Comparison of ENCODE assay signal across 8 cellular contexts in the genomic region with DNA sequence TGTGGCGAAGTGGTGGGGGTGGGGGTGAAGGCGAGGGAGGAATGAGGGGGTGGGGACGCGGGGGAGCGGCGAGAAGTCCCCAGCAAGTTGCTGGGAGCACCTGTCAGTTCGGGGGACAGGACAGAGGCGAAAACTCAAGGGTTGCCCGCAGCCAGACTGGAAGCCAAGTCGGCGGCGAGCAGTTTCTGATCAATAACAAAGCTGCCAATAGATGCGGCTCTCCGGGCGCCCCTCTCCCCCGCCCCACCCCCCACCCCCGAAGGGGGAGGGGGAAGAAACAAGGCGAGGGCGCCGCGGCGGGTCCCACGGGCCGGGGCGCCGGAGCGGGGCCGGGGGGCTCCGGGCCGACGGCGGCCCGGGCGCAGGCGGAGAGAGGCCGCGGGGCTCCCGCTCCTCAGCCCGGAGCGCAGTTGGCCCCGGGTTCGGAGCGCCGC. TPM values are rescaled to one million over a fixed set of nuclear protein-coding genes. Genes with fewer than 3 reads are reported as not detected.
DNase-seq lines count a peak whose midpoint lies in the region; ATAC-seq and TF ChIP-seq lines count a peak whose summit lies in the region.

No MANE protein-coding gene starts in this region.

- peaks cover 7% of the 10 kb centered on the region for H3K9me3 Mint-ChIP-seq in neural progenitor cell

- H3K27me3 Mint-ChIP-seq in neural progenitor cell (ENCODE audit: insufficient read depth, low read depth) = peaks cover 2% of the 10 kb centered on the region

- H3K27ac ChIP-seq in Panc1 (ENCODE audit: low read length) (peak overlapping the region; percentile 80; the same call in 1 of the 2 replicates), esophagus muscularis mucosa (replicated peaks in 1 of 4) (peak overlapping the region; percentile 94 to 98 (median 96)), neural progenitor cell (no peak overlapping the region)

- H3K36me3 Mint-ChIP-seq in neural progenitor cell = peaks cover 3% of the 10 kb centered on the region

- ATAC-seq in Panc1 (peak; percentile 21), HG03571 (IDR thresholded peaks at IDR 0.05; ENCODE audit: unreplicated experiment) (no peak)

- H3K27ac Mint-ChIP-seq in neural progenitor cell = peak overlapping the region; percentile 92

- no peak for TF ChIP-seq EP300 in esophagus muscularis mucosa (IDR thresholded peaks at IDR 0.05)

- DNase-seq in GM13977 (ENCODE audit: low spot score) = peak; percentile 32
- DNase-seq in Panc1 (ENCODE audit: low read depth, low spot score) = no peak
- DNase-seq in esophagus muscularis mucosa (ENCODE audit: extremely low spot score) = no peak
- DNase-seq in neural progenitor cell (ENCODE audit: low spot score) = peak; percentile 64
- no peak for DNase-seq in superior temporal gyrus (ENCODE audit: extremely low spot score)
- DNase-seq in stimulated activated naive CD4-positive, alpha-beta T cell (lab: John Stamatoyannopoulos, UW) = no peak
- no peak for DNase-seq in DMS 273 (lab: John Stamatoyannopoulos, UW; ENCODE audit: unreplicated experiment)

- no peaks in the 10 kb centered on the region for H3K27me3 ChIP-seq in Panc1 (ENCODE audit: control insufficient read depth, insufficient read depth, low read length)
- no peaks in the 10 kb centered on the region for H3K27me3 ChIP-seq in esophagus muscularis mucosa
- peaks cover 35% of the 10 kb centered on the region for H3K27me3 ChIP-seq in neural progenitor cell

- H3K9me3 ChIP-seq in Panc1 (ENCODE audit: control insufficient read depth, insufficient read depth, low read depth, low read length) = no peaks in the 10 kb centered on the region
- H3K9me3 ChIP-seq in esophagus muscularis mucosa = no peaks in the 10 kb centered on the region
- H3K9me3 ChIP-seq in neural progenitor cell (ENCODE audit: low read depth) = no peaks in the 10 kb centered on the region

- H3K4me3 ChIP-seq in Panc1 (ENCODE audit: low read depth in 2 of 2, low read length in 2 of 2) (peak overlapping the region; percentile 68 to 93), esophagus muscularis mucosa (peak overlapping the region; percentile 85 to 92 (median 88)), neural progenitor cell (peak overlapping the region; percentile 81)

- H4K20me1 ChIP-seq in neural progenitor cell (ENCODE audit: low read depth) = peaks cover 8% of the 10 kb centered on the region

- H3K4me3 Mint-ChIP-seq in neural progenitor cell = peak overlapping the region; percentile 97

- TF ChIP-seq CTCF in GM13977 (IDR thresholded peaks at IDR 0.05; ENCODE audit: extremely low read depth, insufficient read depth, missing control alignments) (no peak), Panc1 (IDR thresholded peaks at IDR 0.05) (no peak), esophagus muscularis mucosa (IDR thresholded peaks at IDR 0.05) (no peak), neural progenitor cell (IDR thresholded peaks at IDR 0.05) (no peak)

- POLR2A ChIA-PET in Panc1 (lab: Charles Lee) = no interaction called here

- peaks cover 46% of the 10 kb centered on the region for H3K4me1 Mint-ChIP-seq in neural progenitor cell

- peak overlapping the region; percentile 97 for H2AFZ ChIP-seq in neural progenitor cell (replicated peaks)

- H3K4me1 ChIP-seq in Panc1 (ENCODE audit: control insufficient read depth, insufficient read depth, low read length) = peaks cover 27% of the 10 kb centered on the region
- H3K4me1 ChIP-seq in esophagus muscularis mucosa = peaks cover 22 to 51% (median 42%) of the 10 kb centered on the region in 4 donors
- peaks cover 8% of the 10 kb centered on the region for H3K4me1 ChIP-seq in neural progenitor cell

- intact Hi-C loops in Panc1 (cut with micrococcal nuclease; ENCODE audit: unreplicated experiment) (no loop called here), esophagus muscularis mucosa (cut with DNase I) (loop anchor here (5.0 kb wide), 2 partner anchors 76 to 379 kb away; no protein-coding TSS in a partner anchor)

- in situ Hi-C loops in GM13977 (cut with MboI; ENCODE audit: low pct_unique_long_range_greater_than_20kb, low sequenced_read_pairs, unreplicated experiment) (no loop called here), Panc1 (cut with HindIII; ENCODE audit: low pct_unique_long_range_greater_than_20kb, low sequenced_read_pairs) (no loop called here)

- no TSS peak for BruUV-seq in Panc1 (replicated peaks; lab: Mats Ljungman, UMichigan)

- H3K79me2 ChIP-seq in neural progenitor cell (ENCODE audit: low read depth) = no peaks in the 10 kb centered on the region

- peak overlapping the region; percentile 91 for H3K4me2 ChIP-seq in neural progenitor cell

- peaks cover 24% of the 10 kb centered on the region for H3F3A ChIP-seq in neural progenitor cell (ENCODE audit: low read depth)

- H3K9ac ChIP-seq in neural progenitor cell = no peak overlapping the region

- CTCF ChIA-PET in Panc1 (lab: Charles Lee) = interaction anchor here (2.1 kb wide), 1 partner anchor 74 kb away, joined by 6 read pairs; no protein-coding TSS in a partner anchor

- WGBS in esophagus muscularis mucosa = 0% methylated on average over 9 of the region's 44 CpGs

- no peak for TF ChIP-seq POLR2A in esophagus muscularis mucosa (IDR thresholded peaks at IDR 0.05; ENCODE audit: low read depth)

- H3K36me3 ChIP-seq in Panc1 (ENCODE audit: control insufficient read depth, insufficient read depth, low read length) = no peaks in the 10 kb centered on the region
- H3K36me3 ChIP-seq in esophagus muscularis mucosa = no peaks in the 10 kb centered on the region
- H3K36me3 ChIP-seq in neural progenitor cell = no peaks in the 10 kb centered on the region

RNA-seq across cellular contexts. Expression of a gene that starts 0.4 kb away (rescaled TPM):
- total RNA-seq in Panc1 (2021; ENCODE audit: unreplicated experiment) (14.5 TPM), esophagus muscularis mucosa (10 to 100 TPM; 25.3 to 38.3 (median 30.0) TPM), neural progenitor cell (ENCODE audit: low replicate concordance) (2.5 and 4.7 TPM in 2 replicates)
- 9.3 TPM for polyA plus RNA-seq in Panc1 (2012; ENCODE audit: insufficient read length)

Comparison
In these comparisons a context has a peak if more than half of its experiments do, and no peak if none do; other contexts are left out.
1. DNase-seq: peak in GM13977 (single experiment) and neural progenitor cell (single experiment); none in Panc1 (single experiment), esophagus muscularis mucosa (single experiment), superior temporal gyrus (single experiment), stimulated activated naive CD4-positive, alpha-beta T cell (0 of 6) and DMS 273 (single experiment).
2. Peak in every context shown above with its lines, with median percentiles within 50 percentile points of each other: H3K4me3 ChIP-seq.